In genomic region chr20:9616455-9616805, GRCh38 we compare ENCODE assay signal across 1 cellular context.
TF ChIP-seq lines count a peak whose summit lies in the region.

No MANE protein-coding gene starts in this region.

TF ChIP-seq in H1, 55 proteins besides CTCF, POLR2A, EP300 and RAD21 (continued from another document):
- TF ChIP-seq KDM5A (IDR thresholded peaks at IDR 0.05; ENCODE audit: low read length): no peak
- no peak for TF ChIP-seq TCF12 (IDR thresholded peaks at IDR 0.05; ENCODE audit: low read depth, low read length)
